In the genomic region with DNA sequence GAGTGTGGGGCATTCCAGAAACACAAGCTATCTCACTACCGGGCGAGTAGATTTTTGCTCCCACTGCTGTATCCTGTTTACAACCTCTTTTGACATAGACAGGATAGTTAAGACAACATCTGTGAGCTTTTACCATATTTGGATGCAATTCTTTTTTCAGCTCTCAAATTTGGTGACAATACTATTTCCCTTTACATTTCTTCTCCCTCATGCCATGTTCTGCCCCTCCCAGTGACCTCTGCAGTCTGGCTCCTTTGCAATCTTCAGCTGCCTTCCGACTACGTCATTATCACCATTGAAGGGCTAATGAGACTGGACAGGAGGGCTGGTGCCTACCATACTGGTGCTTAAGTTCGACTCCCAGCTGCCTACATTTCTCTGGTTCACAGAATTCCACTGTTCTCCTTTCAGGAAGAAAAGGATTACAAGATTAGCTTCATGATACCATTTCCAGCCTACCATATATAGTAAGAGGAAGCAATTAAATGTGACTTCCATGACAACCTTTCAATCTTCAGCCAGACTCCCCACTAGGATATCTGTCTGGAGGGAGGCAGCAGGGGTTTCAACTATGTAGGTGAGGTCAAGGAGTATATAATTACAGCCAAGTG, we compare ENCODE assay signal across 24 cellular contexts.
A peak's percentile ranks its signal among the peaks of the same experiment; 100 is the strongest.
DNase-seq lines count a peak whose midpoint lies in the region; ATAC-seq, FAIRE-seq and TF ChIP-seq lines count a peak whose summit lies in the region.
"Had no signal": no experiment of that assay in that cellular context is flagged by ENCODE, and none has a peak within 500 bp of the region (broad histone marks: within the 10 kb centered on the region; RNA-seq: fewer than 3 reads in every experiment).

No MANE protein-coding gene starts in this region.

- TF ChIP-seq RAD21 in K562 (CRISPR knock-in tag; conservative IDR thresholded peaks at IDR 0.05 in 1 of 2, IDR thresholded peaks at IDR 0.05 in 1 of 2) (no peak), neural cell (conservative IDR thresholded peaks at IDR 0.05) (peak; percentile 26)

- H3K36me3 ChIP-seq in K562 (ENCODE audit: control insufficient read depth, insufficient read depth, low read length) (no peaks in the 10 kb centered on the region), neural cell (ENCODE audit: insufficient read depth, low read length) (no peaks in the 10 kb centered on the region)

- H3K9ac ChIP-seq in K562 (ENCODE audit: insufficient read depth in 1 of 2, low read depth in 2 of 2, low read length in 2 of 2) = no peak overlapping the region
- peak overlapping the region; percentile 62 for H3K9ac ChIP-seq in neural cell (ENCODE audit: low read length)

- ATAC-seq in K562 = no peak
- no peak for ATAC-seq in HG02588 (IDR thresholded peaks at IDR 0.05; ENCODE audit: unreplicated experiment)

- H3K4me1 ChIP-seq in K562 (replicated peaks in 1 of 2; ENCODE audit: control insufficient read depth in 2 of 2, insufficient read depth in 2 of 2, low read length in 2 of 2) = peaks cover 0 to 20% of the 10 kb centered on the region in 2 experiments; a peak in 3 of 5 replicates

- H3K79me2 ChIP-seq in K562 (ENCODE audit: control insufficient read depth, insufficient read depth, low read length) (no peaks in the 10 kb centered on the region), neural cell (replicated peaks; ENCODE audit: insufficient read depth, low read length) (no peaks in the 10 kb centered on the region)

- TF ChIP-seq POLR2A in K562 (conservative IDR thresholded peaks at IDR 0.05) = no peak

- CTCF ChIA-PET in K562 (lab: Yijun Ruan, JAX; ENCODE audit: low intra/inter-chr PET ratio) = no interaction called here

- no peak for FAIRE-seq in K562 (lab: Jason Lieb, UNC)

- H3K9me1 ChIP-seq in K562 (ENCODE audit: control insufficient read depth, insufficient read depth, low read length) = no peaks in the 10 kb centered on the region

- intact Hi-C loops in K562 (cut with micrococcal nuclease) = loop anchor here (5.0 kb wide), 1 partner anchor 112 kb away; no protein-coding TSS in a partner anchor

- 19% methylated on average over 5 of the region's 5 CpGs for WGBS in K562 (ENCODE audit: insufficient coverage, low coverage, missing lambda C conversion rate)

- TF ChIP-seq CTCF in K562 (IDR thresholded peaks at IDR 0.05 in 2 of 3, conservative IDR thresholded peaks at IDR 0.05 in 1 of 3; ENCODE audit: insufficient read depth in 2 of 3, low read depth in 1 of 3, low read length in 3 of 3) (no peak), neural cell (IDR thresholded peaks at IDR 0.05; ENCODE audit: poor library complexity, severe bottlenecking) (no peak)

- H2AFZ ChIP-seq in K562 (ENCODE audit: low read depth, low read length) (peak overlapping the region; percentile 5; the same call in 1 of the 2 replicates), neural cell (ENCODE audit: low read depth, low read length) (peak overlapping the region; percentile 17)

- H4K20me1 ChIP-seq in K562 (replicated peaks; ENCODE audit: control insufficient read depth, insufficient read depth, low read length) (no peaks in the 10 kb centered on the region), neural cell (ENCODE audit: insufficient read depth) (no peaks in the 10 kb centered on the region)

- H3K27me3 ChIP-seq in K562 (ENCODE audit: control insufficient read depth in 2 of 2, insufficient read depth in 2 of 2, low read length in 2 of 2) (no peaks in the 10 kb centered on the region), neural cell (ENCODE audit: insufficient read depth, low read depth, low read length) (no peaks in the 10 kb centered on the region)

- no peak overlapping the region for H3K4me2 ChIP-seq in K562 (ENCODE audit: insufficient read depth, low read length)
- peak overlapping the region; percentile 31 for H3K4me2 ChIP-seq in neural cell (ENCODE audit: low read length)

- H3K9me3 ChIP-seq in K562 (replicated peaks; ENCODE audit: control insufficient read depth, insufficient read depth, low read depth, low read length) (no peaks in the 10 kb centered on the region), neural cell (ENCODE audit: low read length) (no peaks in the 10 kb centered on the region)

- H3K27ac ChIP-seq in K562 (ENCODE audit: extremely low read depth, low read depth, low read length) = no peak overlapping the region
- peak overlapping the region; percentile 96 for H3K27ac ChIP-seq in neural cell (ENCODE audit: low read length)
- H3K27ac ChIP-seq: HL-60 had no signal

- POLR2A ChIA-PET in K562 (lab: Yijun Ruan, JAX) = interaction anchor here (1.6 kb wide), 1 partner anchor 23 kb away, joined by 4 read pairs; no protein-coding TSS in a partner anchor

- DNase-seq in ELF-1 (ENCODE audit: low read depth, low spot score) (peak; percentile 42), NCI-H146 treated with DMSO at 0.1 percent for 48 hours (lab: John Stamatoyannopoulos, UW; ENCODE audit: unreplicated experiment) (peak; percentile 30), K562 (ENCODE audit: extremely low read depth in 1 of 4, low spot score in 3 of 4) (no peak)
- DNase-seq in stimulated activated CD4-positive, alpha-beta T cell treated with anti-CD3 and anti-CD28 coated beads, Interleukin-12 subunit alpha, Interleukin-12 subunit beta, amount 100 ng/mL, for 4 hours = no peak
- no peak for DNase-seq in stimulated activated CD4-positive, alpha-beta T cell treated with anti-CD3 and anti-CD28 coated beads, Interleukin-4, amount 100 ng/mL, for 24 hours
- no peak for DNase-seq in activated naive CD4-positive, alpha-beta T cell treated with anti-CD3 and anti-CD28 coated beads, Interleukin-2, amount 50 U/mL, for 16 hours
- DNase-seq: activated CD4-positive, alpha-beta T cell treated with anti-CD3 and anti-CD28 coated beads for 1 hour; activated CD8-positive, alpha-beta memory T cell treated with anti-CD3 and anti-CD28 coated beads, Interleukin-2, amount 50 U/mL, for 4 hours; activated gamma-delta T cell; AML-193; amygdala; cerebellar nuclear complex; hippocampal formation; KG1; kidney glomerular epithelial cell; NCI-H446; OCI-M1; stimulated activated CD4-positive, alpha-beta T cell treated with anti-CD3 and anti-CD28 coated beads, Interleukin-4, amount 100 ng/mL, for 4 hours; stimulated activated CD8-positive, alpha-beta memory T cell treated with anti-CD3 and anti-CD28 coated beads, Interleukin-4, amount 100 ng/mL, for 48 hours; substantia nigra; T-helper 9 cell had no signal

- no peaks in the 10 kb centered on the region for H3K9me2 ChIP-seq in neural cell (ENCODE audit: insufficient read depth, low read length)

- no peak for TF ChIP-seq EP300 in K562 (IDR thresholded peaks at IDR 0.05; ENCODE audit: low read length)
- peak; percentile 88 for TF ChIP-seq EP300 in neural cell (conservative IDR thresholded peaks at IDR 0.05; ENCODE audit: poor library complexity, severe bottlenecking)

- H3K4me3 ChIP-seq in K562 = no peak overlapping the region
- peak overlapping the region; percentile 43 for H3K4me3 ChIP-seq in neural cell (ENCODE audit: low read length)

- in situ Hi-C loops in K562 (cut with MboI) = no loop called here

- peaks cover 6% of the 10 kb centered on the region for H3F3A ChIP-seq in neural cell (ENCODE audit: insufficient read depth, low read length, poor library complexity, severe bottlenecking)

- no TSS peak for BruUV-seq in K562 (replicated peaks; lab: Mats Ljungman, UMichigan)

TF ChIP-seq in K562, 482 proteins besides CTCF, POLR2A, EP300 and RAD21 (continues in another document):
- TF ChIP-seq CREM (IDR thresholded peaks at IDR 0.05; ENCODE audit: low read depth) (0 out of 2 replicates have a peak, but pooled peaks have one; percentile 13), SRF (CRISPR knock-in tag; IDR thresholded peaks at IDR 0.05) (peak; percentile 72 to 89; a peak in 3 of 4 replicates), NR2C2 (CRISPR knock-in tag; IDR thresholded peaks at IDR 0.05) (no peak), NR2C2 (tag; IDR thresholded peaks at IDR 0.05) (peak; percentile 69), MEIS2 (IDR thresholded peaks at IDR 0.05; ENCODE audit: partially characterized antibody) (peak; percentile 57), TRIM28 (IDR thresholded peaks at IDR 0.05) (no peak)

TF ChIP-seq in neural cell, 6 proteins besides CTCF, POLR2A, EP300 and RAD21:
- TF ChIP-seq MXI1 (conservative IDR thresholded peaks at IDR 0.05; ENCODE audit: poor library complexity, severe bottlenecking) (no peak), EZH2 (IDR thresholded peaks at IDR 0.05; ENCODE audit: borderline replicate concordance, insufficient read depth, low read length, poor library complexity, severe bottlenecking) (no peak), POLR2AphosphoS5 (IDR thresholded peaks at IDR 0.05) (peak; percentile 81), TAF1 (IDR thresholded peaks at IDR 0.05; ENCODE audit: low read depth) (no peak), SMC3 (conservative IDR thresholded peaks at IDR 0.05; ENCODE audit: poor library complexity) (peak; percentile 30)
- TF ChIP-seq, protein P1, sequence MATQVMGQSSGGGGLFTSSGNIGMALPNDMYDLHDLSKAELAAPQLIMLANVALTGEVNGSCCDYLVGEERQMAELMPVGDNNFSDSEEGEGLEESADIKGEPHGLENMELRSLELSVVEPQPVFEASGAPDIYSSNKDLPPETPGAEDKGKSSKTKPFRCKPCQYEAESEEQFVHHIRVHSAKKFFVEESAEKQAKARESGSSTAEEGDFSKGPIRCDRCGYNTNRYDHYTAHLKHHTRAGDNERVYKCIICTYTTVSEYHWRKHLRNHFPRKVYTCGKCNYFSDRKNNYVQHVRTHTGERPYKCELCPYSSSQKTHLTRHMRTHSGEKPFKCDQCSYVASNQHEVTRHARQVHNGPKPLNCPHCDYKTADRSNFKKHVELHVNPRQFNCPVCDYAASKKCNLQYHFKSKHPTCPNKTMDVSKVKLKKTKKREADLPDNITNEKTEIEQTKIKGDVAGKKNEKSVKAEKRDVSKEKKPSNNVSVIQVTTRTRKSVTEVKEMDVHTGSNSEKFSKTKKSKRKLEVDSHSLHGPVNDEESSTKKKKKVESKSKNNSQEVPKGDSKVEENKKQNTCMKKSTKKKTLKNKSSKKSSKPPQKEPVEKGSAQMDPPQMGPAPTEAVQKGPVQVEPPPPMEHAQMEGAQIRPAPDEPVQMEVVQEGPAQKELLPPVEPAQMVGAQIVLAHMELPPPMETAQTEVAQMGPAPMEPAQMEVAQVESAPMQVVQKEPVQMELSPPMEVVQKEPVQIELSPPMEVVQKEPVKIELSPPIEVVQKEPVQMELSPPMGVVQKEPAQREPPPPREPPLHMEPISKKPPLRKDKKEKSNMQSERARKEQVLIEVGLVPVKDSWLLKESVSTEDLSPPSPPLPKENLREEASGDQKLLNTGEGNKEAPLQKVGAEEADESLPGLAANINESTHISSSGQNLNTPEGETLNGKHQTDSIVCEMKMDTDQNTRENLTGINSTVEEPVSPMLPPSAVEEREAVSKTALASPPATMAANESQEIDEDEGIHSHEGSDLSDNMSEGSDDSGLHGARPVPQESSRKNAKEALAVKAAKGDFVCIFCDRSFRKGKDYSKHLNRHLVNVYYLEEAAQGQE (IDR thresholded peaks at IDR 0.05; ENCODE audit: borderline replicate concordance) = peak; percentile 96
TF ChIP-seq in neural cell: peak in this region for 3.

Comparison
In these comparisons a context has a peak if more than half of its experiments do, and no peak if none do; other contexts are left out.
1. DNase-seq: peak in ELF-1 (single experiment) and NCI-H146 treated with DMSO at 0.1 percent for 48 hours (single experiment); none in K562 (0 of 4), stimulated activated CD4-positive, alpha-beta T cell treated with anti-CD3 and anti-CD28 coated beads, Interleukin-12 subunit alpha, Interleukin-12 subunit beta, amount 100 ng/mL, for 4 hours (single experiment), stimulated activated CD4-positive, alpha-beta T cell treated with anti-CD3 and anti-CD28 coated beads, Interleukin-4, amount 100 ng/mL, for 24 hours (single experiment) and activated naive CD4-positive, alpha-beta T cell treated with anti-CD3 and anti-CD28 coated beads, Interleukin-2, amount 50 U/mL, for 16 hours (single experiment).